Comparison of ENCODE assay signal across 27 cellular contexts in the genomic region with DNA sequence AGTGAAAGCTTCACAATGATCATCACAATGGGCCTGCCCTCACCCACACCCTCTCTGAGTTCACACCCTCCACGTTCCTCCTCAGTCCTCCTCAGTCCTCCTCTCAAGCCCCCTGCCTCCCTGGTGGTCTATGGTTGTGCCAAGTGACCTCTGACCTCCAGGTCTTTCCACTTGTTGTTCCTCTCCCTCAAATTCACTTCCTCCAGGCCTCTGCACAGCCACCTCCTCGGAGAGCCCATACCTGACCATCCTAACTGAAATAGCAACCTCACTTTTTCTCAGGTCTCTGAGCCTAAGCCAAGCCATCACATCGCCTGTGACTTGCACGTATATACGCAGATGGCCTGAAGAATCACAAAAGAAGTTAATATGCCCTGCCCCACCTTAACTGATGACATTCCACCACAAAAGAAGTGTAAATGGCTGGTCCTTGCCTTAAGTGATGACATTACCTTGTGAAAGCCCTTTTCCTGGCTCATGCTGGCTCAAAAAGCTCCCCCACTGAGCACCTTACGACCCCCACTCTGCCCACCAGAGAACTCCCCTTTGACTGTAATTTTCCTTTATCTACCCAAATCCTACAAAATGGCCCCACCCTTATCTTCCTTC.
DNase-seq lines count a peak whose midpoint lies in the region; ATAC-seq, FAIRE-seq and TF ChIP-seq lines count a peak whose summit lies in the region.
"Had no signal": no experiment of that assay in that cellular context is flagged by ENCODE, and none has a peak within 500 bp of the region (broad histone marks: within the 10 kb centered on the region; RNA-seq: fewer than 3 reads in every experiment).

No MANE protein-coding gene starts in this region.

- H2BK5ac ChIP-seq in mesendoderm (ENCODE audit: low read length) = peak overlapping the region; percentile 47

- peaks cover 7% of the 10 kb centered on the region for H3K9me2 ChIP-seq in GM23338 (ENCODE audit: insufficient read depth)

- intact Hi-C loops in CD14-positive monocyte (cut with micrococcal nuclease) = no loop called here
- intact Hi-C loops in pancreas (cut with DNase I) = no loop called here

- WGBS in mesendoderm (ENCODE audit: extremely low coverage, insufficient coverage, low lambda C conversion rate) = no CpG with 5 or more reads among the region's 6 CpGs
- 64 to 76% methylated on average over 6 of the region's 6 CpGs for WGBS in pancreas, 2 donors

- H3K27ac Mint-ChIP-seq in GM23338 (no peak overlapping the region), CD14-positive monocyte (no peak overlapping the region)
- no peak overlapping the region for H3K27ac Mint-ChIP-seq in activated naive CD8-positive, alpha-beta T cell treated with anti-CD3 and anti-CD28 coated beads for 36 hours

- H3K4me1 Mint-ChIP-seq in GM23338 (peaks cover 13% of the 10 kb centered on the region), CD14-positive monocyte (no peaks in the 10 kb centered on the region)
- no peaks in the 10 kb centered on the region for H3K4me1 Mint-ChIP-seq in activated naive CD8-positive, alpha-beta T cell treated with anti-CD3 and anti-CD28 coated beads for 36 hours

- H3K23ac ChIP-seq in mesendoderm (ENCODE audit: low read length) = no peak overlapping the region

- H4K8ac ChIP-seq in mesendoderm (ENCODE audit: low read depth, low read length) = no peak overlapping the region

- no peaks in the 10 kb centered on the region for H3K27me3 ChIP-seq in GM23338 (ENCODE audit: insufficient read depth)
- no peaks in the 10 kb centered on the region for H3K27me3 ChIP-seq in NT2/D1 (ENCODE audit: insufficient read depth, insufficient read length)
- H3K27me3 ChIP-seq in mesendoderm (ENCODE audit: insufficient read depth, low read length, poor library complexity) = no peaks in the 10 kb centered on the region
- no peaks in the 10 kb centered on the region for H3K27me3 ChIP-seq in pancreas
- H3K27me3 ChIP-seq: BE2C, SJCRH30 had no signal

- H3K9me3 Mint-ChIP-seq in GM23338 (no peaks in the 10 kb centered on the region; the same call in 2 of the 3 replicates), CD14-positive monocyte (peaks cover 0 to 3% (median under 1%) of the 10 kb centered on the region in 7 donors)
- no peaks in the 10 kb centered on the region for H3K9me3 Mint-ChIP-seq in activated naive CD8-positive, alpha-beta T cell treated with anti-CD3 and anti-CD28 coated beads for 36 hours

- H3K27ac ChIP-seq in GM23338 (ENCODE audit: low read depth) (peak overlapping the region; percentile 96), mesendoderm (ENCODE audit: low read depth, low read length) (peak overlapping the region; percentile 39), pancreas (no peak overlapping the region)
- H3K27ac ChIP-seq: PC-9, SJCRH30 had no signal

- H3K36me3 Mint-ChIP-seq in GM23338 (ENCODE audit: low read depth) = peaks cover 11% of the 10 kb centered on the region; the same call in 2 of the 3 replicates
- H3K36me3 Mint-ChIP-seq in CD14-positive monocyte = no peaks in the 10 kb centered on the region
- no peaks in the 10 kb centered on the region for H3K36me3 Mint-ChIP-seq in activated naive CD8-positive, alpha-beta T cell treated with anti-CD3 and anti-CD28 coated beads for 36 hours

- H3K56ac ChIP-seq in mesendoderm (ENCODE audit: low read length) = peak overlapping the region; percentile 37

- H2AFZ ChIP-seq in GM23338 = no peak overlapping the region
- H2AFZ ChIP-seq: PC-9 had no signal

- no peaks in the 10 kb centered on the region for H3K36me3 ChIP-seq in GM23338 (ENCODE audit: insufficient read depth)
- no peaks in the 10 kb centered on the region for H3K36me3 ChIP-seq in NT2/D1 (ENCODE audit: insufficient read depth, insufficient read length, low read length)
- no peaks in the 10 kb centered on the region for H3K36me3 ChIP-seq in mesendoderm (ENCODE audit: control insufficient read depth, insufficient read depth, low read length)
- no peaks in the 10 kb centered on the region for H3K36me3 ChIP-seq in pancreas
- H3K36me3 ChIP-seq: BE2C, HAP-1, SJCRH30 had no signal

- H4K5ac ChIP-seq in mesendoderm (ENCODE audit: low read length) = no peak overlapping the region

- no peak for FAIRE-seq in pancreas (lab: Jason Lieb, UNC)
- FAIRE-seq: D721Med, GM12878, HTR-8/SVneo had no signal

- H3K4me1 ChIP-seq in GM23338 (ENCODE audit: insufficient read depth) (peaks cover 9% of the 10 kb centered on the region; the same call in 1 of the 2 replicates), NT2/D1 (ENCODE audit: insufficient read depth, insufficient read length) (no peaks in the 10 kb centered on the region), mesendoderm (ENCODE audit: control insufficient read depth, low read depth, low read length) (peaks cover 11% of the 10 kb centered on the region), pancreas (no peaks in the 10 kb centered on the region)
- H3K4me1 ChIP-seq: SJCRH30 had no signal

- no peaks in the 10 kb centered on the region for H3K79me2 ChIP-seq in GM23338 (replicated peaks; ENCODE audit: insufficient read depth)
- no peaks in the 10 kb centered on the region for H3K79me2 ChIP-seq in mesendoderm (ENCODE audit: control insufficient read depth, insufficient read depth, low read length)

- TF ChIP-seq CTCF in GM23338 (conservative IDR thresholded peaks at IDR 0.05; ENCODE audit: low read depth in 2 of 2) (no peak), CD14-positive monocyte (IDR thresholded peaks at IDR 0.05) (no peak), pancreas (IDR thresholded peaks at IDR 0.05) (no peak)

- no peak overlapping the region for H2BK15ac ChIP-seq in mesendoderm (replicated peaks; ENCODE audit: low read depth)

- no peak overlapping the region for H3K4ac ChIP-seq in mesendoderm (ENCODE audit: low read depth, low read length)

- no peaks in the 10 kb centered on the region for H4K20me1 ChIP-seq in GM23338 (replicated peaks; ENCODE audit: insufficient read depth)

- peak overlapping the region; percentile 32 for H3K18ac ChIP-seq in mesendoderm (ENCODE audit: low read length)

- H3K9me3 ChIP-seq in NT2/D1 (ENCODE audit: insufficient read depth, low read length) (peaks cover 4% of the 10 kb centered on the region), pancreas (no peaks in the 10 kb centered on the region)
- H3K9me3 ChIP-seq: BE2C, HAP-1, SJCRH30 had no signal

- DNase-seq in GM23338 (ENCODE audit: low spot score) (peak; percentile 80), NT2/D1 (ENCODE audit: low read depth, low spot score) (peak; percentile 61), iPS DF 4.7 (ENCODE audit: extremely low read depth, low spot score) (peak; percentile 87), mesendoderm (peak; percentile 36), CD14-positive monocyte (ENCODE audit: low spot score) (no peak), pancreas (no peak)
- no peak for DNase-seq in activated naive CD8-positive, alpha-beta T cell treated with anti-CD3 and anti-CD28 coated beads for 36 hours
- DNase-seq: 8988T; ACHN; BE2C; GDM1; NCI-H1048; NCI-H1417; NCI-H1694; NCI-H2029 treated with DMSO at 0.1 percent for 48 hours; NCI-H446 treated with DMSO at 0.1 percent for 48 hours; NCI-H526; NCI-H82; NK-92 treated with Interleukin-12 subunit alpha and Interleukin-12 subunit beta, amount 100 ng/mL, for 24 hours; PC-9; SJCRH30 had no signal

- H3K4me2 ChIP-seq in GM23338 (peak overlapping the region; percentile 33; the same call in 1 of the 2 replicates), mesendoderm (ENCODE audit: low read length) (no peak overlapping the region)
- H3K4me2 ChIP-seq: PC-9 had no signal

- peak; percentile 95 for ATAC-seq in GM23338
- ATAC-seq in pancreas = no peak
- ATAC-seq in GM19463 (IDR thresholded peaks at IDR 0.05; ENCODE audit: unreplicated experiment) = no peak
- ATAC-seq: GM12878, Right ventricle myocardium inferior had no signal

- H3K9ac ChIP-seq in NT2/D1 (ENCODE audit: insufficient read length, low read depth) (no peak overlapping the region), mesendoderm (ENCODE audit: low read length) (no peak overlapping the region)

- no peak overlapping the region for H2AK5ac ChIP-seq in mesendoderm (ENCODE audit: low read length)

- peaks cover 5% of the 10 kb centered on the region for H3K27me3 Mint-ChIP-seq in GM23338 (ENCODE audit: insufficient read depth, low read depth, poor library complexity)
- H3K27me3 Mint-ChIP-seq in CD14-positive monocyte (ENCODE audit: low read depth in 3 of 3) = no peaks in the 10 kb centered on the region
- H3K27me3 Mint-ChIP-seq in activated naive CD8-positive, alpha-beta T cell treated with anti-CD3 and anti-CD28 coated beads for 36 hours = no peaks in the 10 kb centered on the region

- no peaks in the 10 kb centered on the region for H3K79me1 ChIP-seq in mesendoderm (ENCODE audit: low read length)

- H3F3A ChIP-seq in GM23338 (replicated peaks; ENCODE audit: low read depth) = no peaks in the 10 kb centered on the region

- no peak overlapping the region for H3K4me3 ChIP-seq in GM23338
- no peak overlapping the region for H3K4me3 ChIP-seq in NT2/D1 (ENCODE audit: insufficient read length, low read depth)
- no peak overlapping the region for H3K4me3 ChIP-seq in mesendoderm (ENCODE audit: low read length)
- no peak overlapping the region for H3K4me3 ChIP-seq in pancreas
- H3K4me3 ChIP-seq: GM12878, HAP-1, PC-9, SJCRH30 had no signal

- H2BK120ac ChIP-seq in mesendoderm (ENCODE audit: low read depth, low read length) = no peak overlapping the region

- no peak overlapping the region for H3K4me3 Mint-ChIP-seq in GM23338
- no peak overlapping the region for H3K4me3 Mint-ChIP-seq in CD14-positive monocyte
- H3K4me3 Mint-ChIP-seq in activated naive CD8-positive, alpha-beta T cell treated with anti-CD3 and anti-CD28 coated beads for 36 hours = no peak overlapping the region

TF ChIP-seq in GM23338, 12 proteins besides CTCF, POLR2A, EP300 and RAD21 (continues in another document):
- no peak for TF ChIP-seq JUNB (IDR thresholded peaks at IDR 0.05; ENCODE audit: unreplicated experiment)
- TF ChIP-seq ZNF331 (CRISPR knock-in tag; IDR thresholded peaks at IDR 0.05; ENCODE audit: low read depth) = no peak
- peak; percentile 100 for TF ChIP-seq NANOG (IDR thresholded peaks at IDR 0.05; ENCODE audit: borderline replicate concordance)

Comparison
In these comparisons a context has a peak if more than half of its experiments do, and no peak if none do; other contexts are left out.
1. DNase-seq: peak in GM23338 (single experiment), NT2/D1 (single experiment), iPS DF 4.7 (single experiment) and mesendoderm (single experiment); none in CD14-positive monocyte (single experiment), activated naive CD8-positive, alpha-beta T cell treated with anti-CD3 and anti-CD28 coated beads for 36 hours (single experiment) and pancreas (0 of 6).
2. H3K27ac ChIP-seq: peak in GM23338 (single experiment) and mesendoderm (single experiment); none in pancreas (0 of 4).